In genomic region chr18:22169889-22170420, GRCh38 we compare ENCODE assay signal across 8 cellular contexts. TPM values are rescaled to one million over a fixed set of nuclear protein-coding genes. Genes with fewer than 3 reads are reported as not detected.
A peak's percentile ranks its signal among the peaks of the same experiment; 100 is the strongest.
DNase-seq lines count a peak whose midpoint lies in the region; ATAC-seq and TF ChIP-seq lines count a peak whose summit lies in the region.

No MANE protein-coding gene starts in this region.

- peak overlapping the region; percentile 75 for H3K4me3 Mint-ChIP-seq in activated naive CD4-positive, alpha-beta T cell treated with anti-CD3 and anti-CD28 coated beads for 36 hours
- H3K4me3 Mint-ChIP-seq in natural killer cell treated with Interleukin-12 subunit alpha and Interleukin-12 subunit beta and Interleukin-15 and Interleukin-18, amount 100 ng/mL, for 72 hours = peak overlapping the region; percentile 96

- no peak for DNase-seq in activated naive CD4-positive, alpha-beta T cell treated with anti-CD3 and anti-CD28 coated beads for 36 hours
- DNase-seq in activated naive CD4-positive, alpha-beta T cell (lab: John Stamatoyannopoulos, UW) = no peak
- DNase-seq in SJSA1 (ENCODE audit: low read depth in 1 of 2, low spot score in 2 of 2) = peak in 1 of 2 experiments; percentile 58
- peak; percentile 52 to 68 for DNase-seq in erythroblast (lab: John Stamatoyannopoulos, UW)
- DNase-seq in natural killer cell treated with Interleukin-12 subunit alpha and Interleukin-12 subunit beta and Interleukin-15 and Interleukin-18, amount 100 ng/mL, for 72 hours (ENCODE audit: low spot score) = no peak
- no peak for DNase-seq in GM19240 (ENCODE audit: insufficient read length, low spot score)
- DNase-seq in activated CD4-positive, alpha-beta T cell treated with anti-CD3 and anti-CD28 coated beads for 4 hours = no peak

- no peaks in the 10 kb centered on the region for H3K9me3 Mint-ChIP-seq in activated naive CD4-positive, alpha-beta T cell treated with anti-CD3 and anti-CD28 coated beads for 36 hours
- no peaks in the 10 kb centered on the region for H3K9me3 Mint-ChIP-seq in natural killer cell treated with Interleukin-12 subunit alpha and Interleukin-12 subunit beta and Interleukin-15 and Interleukin-18, amount 100 ng/mL, for 72 hours

- H3K27me3 ChIP-seq in SJSA1 (replicated peaks) = peaks cover 23% of the 10 kb centered on the region

- CTCF ChIA-PET in activated naive CD4-positive, alpha-beta T cell treated with anti-CD3 and anti-CD28 coated beads for 36 hours (lab: Charles Lee) = interaction anchor here (0.6 kb wide), 1 partner anchor 555 kb away, joined by 3 read pairs; no protein-coding TSS in a partner anchor

- H3K27me3 Mint-ChIP-seq in activated naive CD4-positive, alpha-beta T cell treated with anti-CD3 and anti-CD28 coated beads for 36 hours (ENCODE audit: low read depth) = peaks cover 70% of the 10 kb centered on the region
- H3K27me3 Mint-ChIP-seq in natural killer cell treated with Interleukin-12 subunit alpha and Interleukin-12 subunit beta and Interleukin-15 and Interleukin-18, amount 100 ng/mL, for 72 hours = peaks cover 43 to 46% of the 10 kb centered on the region in 2 donors

- peak overlapping the region; percentile 86 for H3K4me3 ChIP-seq in SJSA1

- intact Hi-C loops in activated naive CD4-positive, alpha-beta T cell treated with anti-CD3 and anti-CD28 coated beads for 36 hours (cut with micrococcal nuclease) = loop anchor here (1.0 to 5.0 kb wide), 4 partner anchors 177 to 928 kb away; partner anchors contain the start of gene GREB1L

- H3K27ac ChIP-seq in SJSA1 = peak overlapping the region; percentile 59

- ATAC-seq in natural killer cell treated with Interleukin-12 subunit alpha and Interleukin-12 subunit beta and Interleukin-15 and Interleukin-18, amount 100 ng/mL, for 72 hours = peak; percentile 13 to 52
- no peak for ATAC-seq in GM18505 (IDR thresholded peaks at IDR 0.05; ENCODE audit: unreplicated experiment)

- no peaks in the 10 kb centered on the region for H3K36me3 Mint-ChIP-seq in activated naive CD4-positive, alpha-beta T cell treated with anti-CD3 and anti-CD28 coated beads for 36 hours (ENCODE audit: low read depth)
- no peaks in the 10 kb centered on the region for H3K36me3 Mint-ChIP-seq in natural killer cell treated with Interleukin-12 subunit alpha and Interleukin-12 subunit beta and Interleukin-15 and Interleukin-18, amount 100 ng/mL, for 72 hours

- peaks cover 13% of the 10 kb centered on the region for H3K4me1 ChIP-seq in SJSA1 (replicated peaks)

- H3K9me3 ChIP-seq in SJSA1 (replicated peaks) = no peaks in the 10 kb centered on the region; the same call in 1 of the 2 replicates

- H3K36me3 ChIP-seq in SJSA1 = peaks cover 28% of the 10 kb centered on the region

- no peak overlapping the region for H3K27ac Mint-ChIP-seq in activated naive CD4-positive, alpha-beta T cell treated with anti-CD3 and anti-CD28 coated beads for 36 hours
- H3K27ac Mint-ChIP-seq in natural killer cell treated with Interleukin-12 subunit alpha and Interleukin-12 subunit beta and Interleukin-15 and Interleukin-18, amount 100 ng/mL, for 72 hours = no peak overlapping the region

- peaks cover 23% of the 10 kb centered on the region for H3K4me1 Mint-ChIP-seq in activated naive CD4-positive, alpha-beta T cell treated with anti-CD3 and anti-CD28 coated beads for 36 hours (ENCODE audit: low read depth)
- peaks cover 16 to 26% of the 10 kb centered on the region in 2 donors for H3K4me1 Mint-ChIP-seq in natural killer cell treated with Interleukin-12 subunit alpha and Interleukin-12 subunit beta and Interleukin-15 and Interleukin-18, amount 100 ng/mL, for 72 hours (ENCODE audit: low read depth in 2 of 2)

- TF ChIP-seq POLR2A in erythroblast (IDR thresholded peaks at IDR 0.05; ENCODE audit: low read length) = no peak
- TF ChIP-seq POLR2A in GM18505 (IDR thresholded peaks at IDR 0.05; ENCODE audit: borderline replicate concordance, extremely low read depth, insufficient read depth, insufficient read length) = no peak

RNA-seq across cellular contexts. Expression of gene GATA6, which starts 0.6 kb away (rescaled TPM):
- total RNA-seq in activated naive CD4-positive, alpha-beta T cell treated with anti-CD3 and anti-CD28 coated beads for 36 hours = not detected
- total RNA-seq in SJSA1 (2014; rRNA removed; shearing (Covaris generic)) = 3.5 and 8.8 TPM in 2 replicates
- not detected for total RNA-seq in natural killer cell treated with Interleukin-12 subunit alpha and Interleukin-12 subunit beta and Interleukin-15 and Interleukin-18, amount 100 ng/mL, for 72 hours

Comparison
In these comparisons a context has a peak if more than half of its experiments do, and no peak if none do; other contexts are left out.
1. DNase-seq: peak in erythroblast (2 of 2); none in activated naive CD4-positive, alpha-beta T cell treated with anti-CD3 and anti-CD28 coated beads for 36 hours (single experiment), activated naive CD4-positive, alpha-beta T cell (0 of 4), natural killer cell treated with Interleukin-12 subunit alpha and Interleukin-12 subunit beta and Interleukin-15 and Interleukin-18, amount 100 ng/mL, for 72 hours (single experiment), GM19240 (single experiment) and activated CD4-positive, alpha-beta T cell treated with anti-CD3 and anti-CD28 coated beads for 4 hours (0 of 2).